Comparison of ENCODE assay signal across 14 cellular contexts in genomic region chr4:107283587-107284559, GRCh38.
DNase-seq lines count a peak whose midpoint lies in the region; ATAC-seq, FAIRE-seq and TF ChIP-seq lines count a peak whose summit lies in the region.
"Had no signal": no experiment of that assay in that cellular context is flagged by ENCODE, and none has a peak within 500 bp of the region (broad histone marks: within the 10 kb centered on the region; RNA-seq: fewer than 3 reads in every experiment).

No MANE protein-coding gene starts in this region.

- no peak overlapping the region for H3K27ac ChIP-seq in OCI-LY3 (ENCODE audit: low read length)
- peak overlapping the region; percentile 52 for H3K27ac ChIP-seq in endothelial cell of umbilical vein (ENCODE audit: insufficient read depth, low read depth, low read length)
- H3K27ac ChIP-seq: cardiac muscle cell, upper lobe of right lung had no signal

- H3K27me3 ChIP-seq in OCI-LY3 (ENCODE audit: low read depth, low read length), result no peaks in the 10 kb centered on the region
- no peaks in the 10 kb centered on the region for H3K27me3 ChIP-seq in endothelial cell of umbilical vein (ENCODE audit: control insufficient read depth in 2 of 2, insufficient read depth in 2 of 2, low read length in 2 of 2)
- H3K27me3 ChIP-seq: cardiac muscle cell had no signal

- CTCF ChIA-PET in endothelial cell of umbilical vein (lab: Charles Lee), result interaction anchor here (0.9 kb wide), 1 partner anchor 18 kb away, joined by 3 read pairs; no protein-coding TSS in a partner anchor

- no peak for TF ChIP-seq POLR2A in endothelial cell of umbilical vein (IDR thresholded peaks at IDR 0.05; ENCODE audit: low read depth, low read length)

- H3K4me3 ChIP-seq in OCI-LY3 (ENCODE audit: low read length) (no peak overlapping the region), endothelial cell of umbilical vein (replicated peaks in 1 of 3; ENCODE audit: insufficient read depth in 1 of 3, low read depth in 1 of 3, low read length in 3 of 3) (no peak overlapping the region)
- H3K4me3 ChIP-seq: cardiac muscle cell, upper lobe of right lung had no signal

- intact Hi-C loops in endothelial cell of umbilical vein (cut with micrococcal nuclease), result no loop called here

- H3K9me3 ChIP-seq in OCI-LY3 (ENCODE audit: insufficient read depth, low read length) (no peaks in the 10 kb centered on the region), endothelial cell of umbilical vein (replicated peaks; ENCODE audit: control insufficient read depth, insufficient read depth, low read length) (no peaks in the 10 kb centered on the region)
- H3K9me3 ChIP-seq: upper lobe of right lung had no signal

- no peaks in the 10 kb centered on the region for H3K79me2 ChIP-seq in OCI-LY3 (ENCODE audit: low read length)
- no peaks in the 10 kb centered on the region for H3K79me2 ChIP-seq in endothelial cell of umbilical vein (ENCODE audit: control insufficient read depth, insufficient read depth, low read length)

- dilution Hi-C loops in endothelial cell of umbilical vein (cut with MboI; ENCODE audit: extremely low pct_ligation_motif_present, low sequenced_read_pairs), result no loop called here

- H3K4me1 ChIP-seq in OCI-LY3 (ENCODE audit: low read length) (no peaks in the 10 kb centered on the region), endothelial cell of umbilical vein (ENCODE audit: control insufficient read depth, extremely low read depth, insufficient read depth, low read length) (peaks cover 25% of the 10 kb centered on the region)
- H3K4me1 ChIP-seq: upper lobe of right lung had no signal

- H3K4me2 ChIP-seq in OCI-LY3 (ENCODE audit: low read length) (no peak overlapping the region), endothelial cell of umbilical vein (ENCODE audit: insufficient read depth, low read length) (peak overlapping the region; percentile 40)

- no peaks in the 10 kb centered on the region for H3K36me3 ChIP-seq in OCI-LY3 (replicated peaks; ENCODE audit: low read depth, low read length)
- no peaks in the 10 kb centered on the region for H3K36me3 ChIP-seq in endothelial cell of umbilical vein (ENCODE audit: control insufficient read depth in 2 of 2, extremely low read depth in 1 of 2, insufficient read depth in 2 of 2, low read length in 2 of 2)
- H3K36me3 ChIP-seq: cardiac muscle cell, upper lobe of right lung had no signal

- ATAC-seq in HG02588 (IDR thresholded peaks at IDR 0.05; ENCODE audit: unreplicated experiment) (no peak), HG02973 (IDR thresholded peaks at IDR 0.05; ENCODE audit: unreplicated experiment) (no peak), GM18868 (IDR thresholded peaks at IDR 0.05; ENCODE audit: unreplicated experiment) (no peak)
- ATAC-seq: T-cell, upper lobe of right lung had no signal

- H4K20me1 ChIP-seq in OCI-LY3 (ENCODE audit: insufficient read depth, low read length) (no peaks in the 10 kb centered on the region), endothelial cell of umbilical vein (replicated peaks; ENCODE audit: control insufficient read depth, extremely low read depth, insufficient read depth, low read length) (no peaks in the 10 kb centered on the region)

- no peaks in the 10 kb centered on the region for H3K9me1 ChIP-seq in endothelial cell of umbilical vein (replicated peaks; ENCODE audit: control insufficient read depth, extremely low read depth, insufficient read depth, low read length)

- POLR2A ChIA-PET in endothelial cell of umbilical vein (lab: Charles Lee), result no interaction called here

- peak; percentile 73 for DNase-seq in DMS53 treated with DMSO at 0.1 percent for 48 hours (lab: John Stamatoyannopoulos, UW; ENCODE audit: unreplicated experiment)
- DNase-seq in endothelial cell of umbilical vein (ENCODE audit: low read depth, low spot score), result peak; percentile 47
- peak; percentile 84 for DNase-seq in myocyte (ENCODE audit: low read depth)
- no peak for DNase-seq in SIG-M5 (lab: John Stamatoyannopoulos, UW)
- DNase-seq: DMS79, hypothalamus, NCI-H2171, T-cell, upper lobe of right lung had no signal

- TF ChIP-seq CTCF in OCI-LY3 (IDR thresholded peaks at IDR 0.05; ENCODE audit: low read depth, low read length) (no peak), endothelial cell of umbilical vein (IDR thresholded peaks at IDR 0.05; ENCODE audit: extremely low read depth in 1 of 2, insufficient read depth in 1 of 2, low read depth in 1 of 2, low read length in 2 of 2) (no peak)

- peak; percentile 86 for FAIRE-seq in endothelial cell of umbilical vein (lab: Jason Lieb, UNC)

- H2AFZ ChIP-seq in OCI-LY3 (ENCODE audit: low read depth, low read length) (0 out of 2 replicates have a peak overlapping the region, but pooled peaks have one; percentile 52), endothelial cell of umbilical vein (ENCODE audit: low read depth, low read length) (no peak overlapping the region)

- H3K9ac ChIP-seq in OCI-LY3 (ENCODE audit: low read length) (no peak overlapping the region), endothelial cell of umbilical vein (replicated peaks; ENCODE audit: extremely low read depth, insufficient read depth, low read length) (no peak overlapping the region)

- no TSS peak for BruUV-seq in endothelial cell of umbilical vein (replicated peaks; lab: Mats Ljungman, UMichigan)

TF ChIP-seq in endothelial cell of umbilical vein, 7 proteins besides CTCF, POLR2A, EP300 and RAD21:
- peak; percentile 53 for TF ChIP-seq FOS (IDR thresholded peaks at IDR 0.05; ENCODE audit: borderline replicate concordance, insufficient read depth, low read length)
- no peak for TF ChIP-seq POLR2AphosphoS5 (IDR thresholded peaks at IDR 0.05; ENCODE audit: insufficient read depth, low read depth, low read length)
- TF ChIP-seq EZH2 (IDR thresholded peaks at IDR 0.05; ENCODE audit: borderline replicate concordance, low read depth, low read length, severe bottlenecking), result no peak
